Comparison of ENCODE assay signal across 8 cellular contexts in genomic region chr2:123993728-123994323, GRCh38. TPM values are rescaled to one million over a fixed set of nuclear protein-coding genes. Genes with fewer than 3 reads are reported as not detected.
A peak's percentile ranks its signal among the peaks of the same experiment; 100 is the strongest.
DNase-seq lines count a peak whose midpoint lies in the region; ATAC-seq and TF ChIP-seq lines count a peak whose summit lies in the region.

No MANE protein-coding gene starts in this region.

- no peaks in the 10 kb centered on the region for H3K4me1 ChIP-seq in left ventricle myocardium inferior

- peak; percentile 80 for ATAC-seq in HG02610 (IDR thresholded peaks at IDR 0.05; ENCODE audit: unreplicated experiment)

- no peaks in the 10 kb centered on the region for H3K27me3 ChIP-seq in left ventricle myocardium inferior (ENCODE audit: low read depth)

- peak; percentile 52 for TF ChIP-seq CTCF in left ventricle myocardium inferior (IDR thresholded peaks at IDR 0.05; ENCODE audit: borderline replicate concordance)

- intact Hi-C loops in left ventricle myocardium inferior (cut with micrococcal nuclease) (no loop called here), cardiac septum (cut with DNase I) (no loop called here)

- H3K9me3 ChIP-seq in left ventricle myocardium inferior (replicated peaks), result peaks cover 18% of the 10 kb centered on the region

- DNase-seq in left ventricle myocardium inferior, result no peak
- DNase-seq in cardiac septum (ENCODE audit: low spot score), result no peak
- peak; percentile 13 for DNase-seq in NCI-H82 treated with DMSO at 0.1 percent for 48 hours (lab: John Stamatoyannopoulos, UW; ENCODE audit: unreplicated experiment)
- peak; percentile 2 to 23 for DNase-seq in dermis microvascular lymphatic vessel endothelial cell (ENCODE audit: low read depth in 2 of 2)
- peak; percentile 33 for DNase-seq in mucosa of gallbladder (ENCODE audit: low spot score)
- DNase-seq in activated effector memory CD4-positive, alpha-beta T cell treated with anti-CD3 and anti-CD28 coated beads, Interleukin-2, amount 50 U/mL, for 16 hours, result no peak
- no peak for DNase-seq in putamen (ENCODE audit: low spot score)

- no peak overlapping the region for H3K4me3 ChIP-seq in left ventricle myocardium inferior

- H3K27ac ChIP-seq in left ventricle myocardium inferior (replicated peaks), result no peak overlapping the region

- H3K36me3 ChIP-seq in left ventricle myocardium inferior, result no peaks in the 10 kb centered on the region

RNA-seq across cellular contexts. Expression of gene CNTNAP5, which starts 31.3 kb away (rescaled TPM):
- total RNA-seq in left ventricle myocardium inferior, result not detected
- total RNA-seq in cardiac septum, result not detected
- total RNA-seq in dermis microvascular lymphatic vessel endothelial cell, result not detected in 2 replicates
- 31.7 TPM for total RNA-seq in mucosa of gallbladder

Comparison
In these comparisons a context has a peak if more than half of its experiments do, and no peak if none do; other contexts are left out.
1. DNase-seq: peak in NCI-H82 treated with DMSO at 0.1 percent for 48 hours (single experiment), dermis microvascular lymphatic vessel endothelial cell (2 of 2) and mucosa of gallbladder (single experiment); none in left ventricle myocardium inferior (single experiment), cardiac septum (single experiment), activated effector memory CD4-positive, alpha-beta T cell treated with anti-CD3 and anti-CD28 coated beads, Interleukin-2, amount 50 U/mL, for 16 hours (single experiment) and putamen (single experiment).
2. RNA of gene CNTNAP5, which starts 31.3 kb away (total RNA-seq): 31.7 TPM in mucosa of gallbladder (single experiment); not detected in cardiac septum (single experiment), not detected in left ventricle myocardium inferior (single experiment) and not detected in dermis microvascular lymphatic vessel endothelial cell; every median in the first group is over 10 times any median in the second.